In genomic region chr2:32425719-32426141, GRCh38 we compare ENCODE assay signal across 11 cellular contexts.
A peak's percentile ranks its signal among the peaks of the same experiment; 100 is the strongest.
DNase-seq lines count a peak whose midpoint lies in the region; ATAC-seq, FAIRE-seq and TF ChIP-seq lines count a peak whose summit lies in the region.
"Had no signal": no experiment of that assay in that cellular context is flagged by ENCODE, and none has a peak within 500 bp of the region (broad histone marks: within the 10 kb centered on the region; RNA-seq: fewer than 3 reads in every experiment).

No MANE protein-coding gene starts in this region.

- BruUV-seq in IMR-90 (replicated peaks; lab: Mats Ljungman, UMichigan) = no TSS peak

- H2BK120ac ChIP-seq in IMR-90 (ENCODE audit: low read depth, low read length) = peak overlapping the region; percentile 97

- peak overlapping the region; percentile 57 for H3K4me2 ChIP-seq in IMR-90 (ENCODE audit: low read depth, low read length)

- peak overlapping the region; percentile 93 for H3K4ac ChIP-seq in IMR-90 (ENCODE audit: low read depth, low read length)

- peak overlapping the region; percentile 75 for H2BK20ac ChIP-seq in IMR-90 (ENCODE audit: low read depth, low read length)

- no peak for FAIRE-seq in pancreas (lab: Jason Lieb, UNC)

- no peak for TF ChIP-seq CTCF in IMR-90 (conservative IDR thresholded peaks at IDR 0.05; ENCODE audit: low read depth, low read length)
- TF ChIP-seq CTCF in pancreas (IDR thresholded peaks at IDR 0.05) = no peak

- peak overlapping the region; percentile 16 for H3K18ac ChIP-seq in IMR-90 (ENCODE audit: low read depth, low read length)

- H2AK5ac ChIP-seq in IMR-90 (ENCODE audit: low read depth, low read length) = peak overlapping the region; percentile 93; the same call in 1 of the 2 replicates

- H2BK5ac ChIP-seq in IMR-90 (ENCODE audit: low read depth, low read length, poor library complexity, severe bottlenecking) = peak overlapping the region; percentile 89

- peaks cover 4% of the 10 kb centered on the region; the same call in 1 of the 2 replicates for H4K20me1 ChIP-seq in IMR-90 (ENCODE audit: insufficient read depth, low read length)

- peak overlapping the region; percentile 96 for H2AK9ac ChIP-seq in IMR-90 (replicated peaks; ENCODE audit: low read depth, low read length, poor library complexity)

- CTCF ChIA-PET in CD4-positive, alpha-beta memory T cell (lab: Charles Lee; ENCODE audit: partially characterized antibody) = no interaction called here
- CTCF ChIA-PET in IMR-90 (lab: Yijun Ruan, JAX) = interaction anchor here (1.2 kb wide), 1 partner anchor 19 kb away, joined by 3 read pairs; no protein-coding TSS in a partner anchor

- H3K27ac ChIP-seq in CD4-positive, alpha-beta memory T cell (ENCODE audit: low read depth, low read length) = no peak overlapping the region
- H3K27ac ChIP-seq in IMR-90 (ENCODE audit: insufficient read depth, low read length) = peak overlapping the region; percentile 91
- no peak overlapping the region for H3K27ac ChIP-seq in pancreas

- H3K14ac ChIP-seq in IMR-90 (replicated peaks; ENCODE audit: low read depth, low read length) = peak overlapping the region; percentile 94

- in situ Hi-C loops in IMR-90 (cut with MboI; ENCODE audit: low sequenced_read_pairs) = no loop called here

- H3K4me3 Mint-ChIP-seq in CD4-positive, alpha-beta memory T cell = peak overlapping the region in 3 of 8 donors; percentile 5 to 76 (median 21)
- H3K4me3 Mint-ChIP-seq in effector memory CD8-positive, alpha-beta T cell = peak overlapping the region in 1 of 2 donors; percentile 49
- H3K4me3 Mint-ChIP-seq: stimulated activated naive B cell treated with anti-CD40 and anti-IgM and Interleukin-4, amounts not matched to agents 10 μg/mL and 1 μg/mL and 100 μg/mL, for 72 hours had no signal

- peaks cover 5% of the 10 kb centered on the region; the same call in 1 of the 2 replicates for H3K9me1 ChIP-seq in IMR-90 (ENCODE audit: insufficient read depth, low read length)

- no CpG with 5 or more reads among the region's 2 CpGs for WGBS in IMR-90 (ENCODE audit: extremely low coverage in 2 of 2, insufficient read length in 1 of 2), 2 experiments
- WGBS in pancreas, 2 donors = 53 to 71% methylated on average over 2 of the region's 2 CpGs

- intact Hi-C loops in CD4-positive, alpha-beta memory T cell (cut with micrococcal nuclease) = no loop called here
- intact Hi-C loops in IMR-90 (cut with micrococcal nuclease) (no loop called here), pancreas (cut with DNase I) (no loop called here)

- peak overlapping the region; percentile 59 for H2AFZ ChIP-seq in IMR-90 (replicated peaks; ENCODE audit: low read length, poor library complexity)

- H3K4me3 ChIP-seq in CD4-positive, alpha-beta memory T cell (ENCODE audit: low read length in 2 of 2) = no peak overlapping the region
- H3K4me3 ChIP-seq in IMR-90 (ENCODE audit: insufficient read depth, low read depth, low read length) (peak overlapping the region; percentile 2; the same call in 1 of the 2 replicates), pancreas (no peak overlapping the region)
- H3K4me3 ChIP-seq: spleen had no signal

- H3K9me3 ChIP-seq in CD4-positive, alpha-beta memory T cell (ENCODE audit: control insufficient read depth in 1 of 2, low read length in 2 of 2) = no peaks in the 10 kb centered on the region
- no peaks in the 10 kb centered on the region for H3K9me3 ChIP-seq in IMR-90 (ENCODE audit: control insufficient read depth, insufficient read depth, low read length)
- peaks cover 0 to 2% (median 0%) of the 10 kb centered on the region in 4 donors for H3K9me3 ChIP-seq in pancreas
- H3K9me3 ChIP-seq: spleen had no signal

- no peak for TF ChIP-seq POLR2A in IMR-90 (IDR thresholded peaks at IDR 0.05; ENCODE audit: low read depth, low read length)

- peaks cover 45 to 70% (median 54%) of the 10 kb centered on the region in 4 donors for H3K4me1 Mint-ChIP-seq in CD4-positive, alpha-beta memory T cell
- H3K4me1 Mint-ChIP-seq in effector memory CD8-positive, alpha-beta T cell (ENCODE audit: low read depth in 2 of 2) = peaks cover 35 to 61% of the 10 kb centered on the region in 2 donors

- POLR2A ChIA-PET in CD4-positive, alpha-beta memory T cell (lab: Charles Lee; ENCODE audit: partially characterized antibody) = no interaction called here
- POLR2A ChIA-PET in IMR-90 (lab: Charles Lee; ENCODE audit: unreplicated experiment) = no interaction called here

- H3K9ac ChIP-seq in IMR-90 (ENCODE audit: low read depth, low read length) = peak overlapping the region; percentile 4

- H3K9me3 Mint-ChIP-seq in CD4-positive, alpha-beta memory T cell = no peaks in the 10 kb centered on the region
- no peaks in the 10 kb centered on the region for H3K9me3 Mint-ChIP-seq in effector memory CD8-positive, alpha-beta T cell
- H3K9me3 Mint-ChIP-seq: stimulated activated naive B cell treated with anti-CD40 and anti-IgM and Interleukin-4, amounts not matched to agents 10 μg/mL and 1 μg/mL and 100 μg/mL, for 72 hours had no signal

- peak overlapping the region; percentile 79 for H3K23ac ChIP-seq in IMR-90 (ENCODE audit: low read depth, low read length)

- peak overlapping the region; percentile 82; the same call in 1 of the 3 replicates for H2BK15ac ChIP-seq in IMR-90 (ENCODE audit: low read depth, low read length)

- no peak for DNase-seq in CD4-positive, alpha-beta memory T cell
- DNase-seq in IMR-90 (peak; percentile 76), pancreas (no peak), HuH-7.5 (ENCODE audit: low spot score) (no peak), germinal center (ENCODE audit: low spot score) (no peak)
- DNase-seq in effector memory CD8-positive, alpha-beta T cell = no peak
- DNase-seq: activated CD8-positive, alpha-beta memory T cell treated with anti-CD3 and anti-CD28 coated beads, Interleukin-2, amount 50 U/mL, for 48 hours; islet precursor cell; spleen; stimulated activated naive B cell treated with anti-CD40 and anti-IgM and Interleukin-4, amounts not matched to agents 10 μg/mL and 1 μg/mL and 100 μg/mL, for 72 hours had no signal

- H3K56ac ChIP-seq in IMR-90 (ENCODE audit: extremely low read depth, insufficient read depth, low read length) = peak overlapping the region; percentile 85

- peaks cover 12 to 43% of the 10 kb centered on the region in 2 experiments for H3K79me1 ChIP-seq in IMR-90 (ENCODE audit: low read depth in 1 of 2, low read length in 2 of 2)

- no peaks in the 10 kb centered on the region for H3K36me3 ChIP-seq in CD4-positive, alpha-beta memory T cell (ENCODE audit: insufficient read depth, low read length)
- peaks cover 3% of the 10 kb centered on the region for H3K36me3 ChIP-seq in IMR-90 (ENCODE audit: control insufficient read depth, insufficient read depth, low read length)
- H3K36me3 ChIP-seq in pancreas = no peaks in the 10 kb centered on the region

- peaks cover 60% of the 10 kb centered on the region for H3K4me1 ChIP-seq in CD4-positive, alpha-beta memory T cell (ENCODE audit: insufficient read depth, low read length)
- peaks cover 26% of the 10 kb centered on the region for H3K4me1 ChIP-seq in IMR-90 (ENCODE audit: control insufficient read depth, insufficient read depth, low read length)
- H3K4me1 ChIP-seq in pancreas = peaks cover 8 to 38% (median 15%) of the 10 kb centered on the region in 3 donors

- peak overlapping the region in 6 of 7 donors; percentile 25 to 79 (median 53) for H3K27ac Mint-ChIP-seq in CD4-positive, alpha-beta memory T cell
- peak overlapping the region; percentile 29 to 67 for H3K27ac Mint-ChIP-seq in effector memory CD8-positive, alpha-beta T cell
- H3K27ac Mint-ChIP-seq: stimulated activated naive B cell treated with anti-CD40 and anti-IgM and Interleukin-4, amounts not matched to agents 10 μg/mL and 1 μg/mL and 100 μg/mL, for 72 hours had no signal

- dilution Hi-C loops in IMR-90 (cut with HindIII; ENCODE audit: low sequenced_read_pairs, unreplicated experiment) = no loop called here

- H3K27me3 ChIP-seq in CD4-positive, alpha-beta memory T cell (ENCODE audit: insufficient read depth, low read length) = no peaks in the 10 kb centered on the region
- H3K27me3 ChIP-seq in IMR-90 (ENCODE audit: control insufficient read depth, insufficient read depth, low read length) (no peaks in the 10 kb centered on the region), pancreas (no peaks in the 10 kb centered on the region)
- H3K27me3 ChIP-seq: spleen had no signal

- H4K5ac ChIP-seq in IMR-90 (ENCODE audit: low read depth, low read length) = peak overlapping the region; percentile 23

- H3K36me3 Mint-ChIP-seq in CD4-positive, alpha-beta memory T cell = peaks cover 31 to 36% of the 10 kb centered on the region in 2 donors
- peaks cover 26% of the 10 kb centered on the region for H3K36me3 Mint-ChIP-seq in effector memory CD8-positive, alpha-beta T cell (ENCODE audit: insufficient read depth)

- peak overlapping the region; percentile 96 for H4K91ac ChIP-seq in IMR-90 (ENCODE audit: insufficient read depth, low read depth, low read length)

- no peak for TF ChIP-seq RAD21 in IMR-90 (IDR thresholded peaks at IDR 0.05; ENCODE audit: low read length)

- peak overlapping the region; percentile 57 to 88 for H4K8ac ChIP-seq in IMR-90 (ENCODE audit: low read depth in 2 of 2, low read length in 2 of 2)

- H3K27me3 Mint-ChIP-seq in CD4-positive, alpha-beta memory T cell = no peaks in the 10 kb centered on the region
- no peaks in the 10 kb centered on the region for H3K27me3 Mint-ChIP-seq in effector memory CD8-positive, alpha-beta T cell
- H3K27me3 Mint-ChIP-seq: stimulated activated naive B cell treated with anti-CD40 and anti-IgM and Interleukin-4, amounts not matched to agents 10 μg/mL and 1 μg/mL and 100 μg/mL, for 72 hours had no signal

- peak; percentile 89 for ATAC-seq in IMR-90 (ENCODE audit: low read depth)
- no peak for ATAC-seq in effector memory CD8-positive, alpha-beta T cell (replicated peaks)
- ATAC-seq in pancreas = peak in 3 of 4 donors; percentile 13 to 24 (median 21)
- ATAC-seq in GM18870 (IDR thresholded peaks at IDR 0.05; ENCODE audit: unreplicated experiment) = no peak
- ATAC-seq: stimulated activated naive B cell treated with anti-CD40 and anti-IgM and Interleukin-4, amounts not matched to agents 10 μg/mL and 1 μg/mL and 100 μg/mL, for 72 hours had no signal

TF ChIP-seq in IMR-90, 13 proteins besides CTCF, POLR2A, EP300 and RAD21:
- TF ChIP-seq ELK1 (IDR thresholded peaks at IDR 0.05; ENCODE audit: borderline replicate concordance, low read depth, low read length) (no peak), CEBPB (IDR thresholded peaks at IDR 0.05; ENCODE audit: low read depth, low read length) (0 out of 2 replicates have a peak, but pooled peaks have one; percentile 3), MXI1 (IDR thresholded peaks at IDR 0.05; ENCODE audit: borderline replicate concordance, low read depth, low read length) (peak; percentile 14; the same call in 1 of the 2 replicates)

Comparison
In these comparisons a context has a peak if more than half of its experiments do, and no peak if none do; other contexts are left out.
1. ATAC-seq: peak in IMR-90 (single experiment) and pancreas (3 of 4); none in effector memory CD8-positive, alpha-beta T cell (single experiment) and GM18870 (single experiment).